In the genomic region with DNA sequence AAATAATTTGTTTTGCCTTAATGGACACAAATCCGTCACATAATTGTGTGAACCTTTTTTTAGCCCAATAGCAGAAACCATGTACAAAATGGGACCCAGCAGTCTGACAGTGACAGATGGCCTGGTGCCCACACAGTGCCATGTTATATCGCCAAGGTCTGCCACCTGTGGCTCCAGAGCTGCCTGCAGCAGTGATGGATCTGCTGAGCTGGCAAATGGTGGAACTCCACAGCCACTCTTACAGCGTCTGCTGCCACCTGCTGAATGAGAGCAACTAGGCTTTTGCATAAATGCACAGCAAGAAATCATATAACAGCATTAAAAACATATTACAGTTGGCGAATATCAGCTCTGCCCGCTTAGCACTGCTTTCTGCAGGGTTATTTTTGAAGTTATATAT, we compare ENCODE assay signal across 8 cellular contexts. TPM values are rescaled to one million over a fixed set of nuclear protein-coding genes. Genes with fewer than 3 reads are reported as not detected.
DNase-seq lines count a peak whose midpoint lies in the region; ATAC-seq, FAIRE-seq and TF ChIP-seq lines count a peak whose summit lies in the region.

No MANE protein-coding gene starts in this region.

- no peak for FAIRE-seq in kidney (lab: Jason Lieb, UNC)

- no peaks in the 10 kb centered on the region for H3K4me1 Mint-ChIP-seq in activated naive CD4-positive, alpha-beta T cell treated with anti-CD3 and anti-CD28 coated beads, Interleukin-2, amount 10 ng/mL, durations not matched to agents 7 days and 5 days

- CTCF ChIA-PET in activated naive CD4-positive, alpha-beta T cell treated with anti-CD3 and anti-CD28 coated beads, Interleukin-2, amount 10 ng/mL, durations not matched to agents 7 days and 5 days (lab: Charles Lee), result interaction anchor here (0.6 to 4.3 kb wide), 12 partner anchors 9 to 274 kb away, joined by 3 to 27 read pairs (median 3); no protein-coding TSS in a partner anchor

- TF ChIP-seq CTCF in kidney (IDR thresholded peaks at IDR 0.05; ENCODE audit: borderline replicate concordance, extremely low read depth, insufficient read depth), result peak; percentile 58

- H3K27me3 ChIP-seq in effector memory CD4-positive, alpha-beta T cell (replicated peaks; ENCODE audit: control insufficient read depth, insufficient read depth, low read length, poor library complexity, severe bottlenecking), result no peaks in the 10 kb centered on the region

- H3K27ac ChIP-seq in kidney (ENCODE audit: low read depth in 2 of 2, low read length in 2 of 2), result no peak overlapping the region
- no peak overlapping the region for H3K27ac ChIP-seq in effector memory CD4-positive, alpha-beta T cell (ENCODE audit: insufficient read depth, low read length, poor library complexity, severe bottlenecking)

- H3K36me3 ChIP-seq in kidney (ENCODE audit: control insufficient read depth in 1 of 2, insufficient read depth in 2 of 2, low read length in 2 of 2), result no peaks in the 10 kb centered on the region
- H3K36me3 ChIP-seq in effector memory CD4-positive, alpha-beta T cell (ENCODE audit: control insufficient read depth, insufficient read depth, low read length), result no peaks in the 10 kb centered on the region

- H3K9me3 ChIP-seq in kidney (ENCODE audit: control insufficient read depth in 1 of 2, low read length in 2 of 2), result no peaks in the 10 kb centered on the region
- H3K9me3 ChIP-seq in effector memory CD4-positive, alpha-beta T cell (ENCODE audit: control insufficient read depth, low read length), result no peaks in the 10 kb centered on the region

- H3K9ac ChIP-seq in kidney (ENCODE audit: low read length in 2 of 2), result no peak overlapping the region

- no peaks in the 10 kb centered on the region for H3K4me1 ChIP-seq in kidney (ENCODE audit: control insufficient read depth in 1 of 2, insufficient read depth in 1 of 2, low read depth in 1 of 2, low read length in 2 of 2)
- no peaks in the 10 kb centered on the region for H3K4me1 ChIP-seq in effector memory CD4-positive, alpha-beta T cell (ENCODE audit: control insufficient read depth, insufficient read depth, low read length, poor library complexity, severe bottlenecking)

- peak; percentile 8 for DNase-seq in activated T-cell treated with anti-CD3 and anti-CD28 coated beads for 24 hours (ENCODE audit: low read depth)
- DNase-seq in activated T-cell treated with anti-CD3 and anti-CD28 coated beads, Interleukin-2, amount 50 U/mL, for 48 hours, result no peak
- peak; percentile 59 for DNase-seq in NCI-H1694 (lab: John Stamatoyannopoulos, UW)
- DNase-seq in activated naive CD4-positive, alpha-beta T cell treated with anti-CD3 and anti-CD28 coated beads, Interleukin-2, amount 10 ng/mL, durations not matched to agents 7 days and 5 days, result peak; percentile 66
- no peak for DNase-seq in kidney
- no peak for DNase-seq in effector memory CD4-positive, alpha-beta T cell

- no peaks in the 10 kb centered on the region for H3K36me3 Mint-ChIP-seq in activated naive CD4-positive, alpha-beta T cell treated with anti-CD3 and anti-CD28 coated beads, Interleukin-2, amount 10 ng/mL, durations not matched to agents 7 days and 5 days

- H3K9me3 Mint-ChIP-seq in activated naive CD4-positive, alpha-beta T cell treated with anti-CD3 and anti-CD28 coated beads, Interleukin-2, amount 10 ng/mL, durations not matched to agents 7 days and 5 days, result no peaks in the 10 kb centered on the region

- no peak for ATAC-seq in GM18868 (IDR thresholded peaks at IDR 0.05; ENCODE audit: unreplicated experiment)
- ATAC-seq in HG02678 (IDR thresholded peaks at IDR 0.05; ENCODE audit: unreplicated experiment), result no peak

- no peaks in the 10 kb centered on the region for H3K27me3 Mint-ChIP-seq in activated naive CD4-positive, alpha-beta T cell treated with anti-CD3 and anti-CD28 coated beads, Interleukin-2, amount 10 ng/mL, durations not matched to agents 7 days and 5 days

- H3K4me3 Mint-ChIP-seq in activated naive CD4-positive, alpha-beta T cell treated with anti-CD3 and anti-CD28 coated beads, Interleukin-2, amount 10 ng/mL, durations not matched to agents 7 days and 5 days, result no peak overlapping the region

- intact Hi-C loops in kidney (cut with DNase I), result no loop called here

- no peak overlapping the region for H3K27ac Mint-ChIP-seq in activated naive CD4-positive, alpha-beta T cell treated with anti-CD3 and anti-CD28 coated beads, Interleukin-2, amount 10 ng/mL, durations not matched to agents 7 days and 5 days

- no peak overlapping the region for H3K4me3 ChIP-seq in kidney (ENCODE audit: low read length in 2 of 2)
- no peak overlapping the region for H3K4me3 ChIP-seq in effector memory CD4-positive, alpha-beta T cell (ENCODE audit: insufficient read depth, low read depth, low read length, poor library complexity, severe bottlenecking)

RNA-seq across cellular contexts. Expression of a gene that starts 59.4 kb away (rescaled TPM):
- 48.8 TPM for total RNA-seq in kidney
- 34.8 TPM for polyA plus RNA-seq in kidney (ENCODE audit: insufficient read depth, low read depth, low replicate concordance)

Comparison
In these comparisons a context has a peak if more than half of its experiments do, and no peak if none do; other contexts are left out.
1. DNase-seq: peak in activated T-cell treated with anti-CD3 and anti-CD28 coated beads for 24 hours (single experiment), NCI-H1694 (single experiment) and activated naive CD4-positive, alpha-beta T cell treated with anti-CD3 and anti-CD28 coated beads, Interleukin-2, amount 10 ng/mL, durations not matched to agents 7 days and 5 days (single experiment); none in activated T-cell treated with anti-CD3 and anti-CD28 coated beads, Interleukin-2, amount 50 U/mL, for 48 hours (0 of 2), kidney (single experiment) and effector memory CD4-positive, alpha-beta T cell (0 of 3).